In genomic region chr9:2209400-2209799, GRCh38 we compare ENCODE assay signal across 15 cellular contexts.
DNase-seq lines count a peak whose midpoint lies in the region; ATAC-seq and TF ChIP-seq lines count a peak whose summit lies in the region.
"Had no signal": no experiment of that assay in that cellular context is flagged by ENCODE, and none has a peak within 500 bp of the region (broad histone marks: within the 10 kb centered on the region; RNA-seq: fewer than 3 reads in every experiment).

No MANE protein-coding gene starts in this region.

- ATAC-seq in stimulated activated naive B cell treated with anti-CD40 and anti-IgM and Interleukin-4, amounts not matched to agents 10 μg/mL and 1 μg/mL and 100 μg/mL, for 72 hours (replicated peaks), result peak; percentile 84 to 86
- no peak for ATAC-seq in body of pancreas
- ATAC-seq: activated CD8-positive, alpha-beta T cell treated with anti-CD3 and anti-CD28 coated beads for 36 hours had no signal

- TF ChIP-seq POLR2A in body of pancreas (IDR thresholded peaks at IDR 0.05), result no peak

- 56 to 64% methylated on average over 2 of the region's 2 CpGs for WGBS in body of pancreas, 2 donors

- H3K27me3 ChIP-seq in body of pancreas, result no peaks in the 10 kb centered on the region
- H3K27me3 ChIP-seq: dorsolateral prefrontal cortex had no signal

- H3K9me3 Mint-ChIP-seq in stimulated activated naive B cell treated with anti-CD40 and anti-IgM and Interleukin-4, amounts not matched to agents 10 μg/mL and 1 μg/mL and 100 μg/mL, for 72 hours, result no peaks in the 10 kb centered on the region
- H3K9me3 Mint-ChIP-seq: activated CD8-positive, alpha-beta T cell treated with anti-CD3 and anti-CD28 coated beads for 36 hours; activated T-helper 2 cell treated with anti-CD3 and anti-CD28 coated beads, Interferon-gamma antibody, Interleukin-2, Interleukin-4, amounts not matched to agents 10 μg/mL and 5 μg/mL and 100 μg/mL, durations not matched to agents 14 hours and 24 hours and 36 hours had no signal

- H3K9me3 ChIP-seq in body of pancreas, result no peaks in the 10 kb centered on the region

- H3K4me3 ChIP-seq in body of pancreas, result no peak overlapping the region
- H3K4me3 ChIP-seq: dorsolateral prefrontal cortex, skin epidermis had no signal

- DNase-seq in SKM-1 treated with dmso at 0.1 percent for 144 hours (lab: John Stamatoyannopoulos, UW; ENCODE audit: unreplicated experiment), result peak; percentile 24
- DNase-seq in SKM-1 (lab: John Stamatoyannopoulos, UW; ENCODE audit: unreplicated experiment), result no peak
- peak; percentile 9 for DNase-seq in NAMALWA (ENCODE audit: low spot score)
- DNase-seq in dermis blood vessel endothelial cell, result peak; percentile 64
- DNase-seq in stimulated activated naive B cell treated with anti-CD40 and anti-IgM and Interleukin-4, amounts not matched to agents 10 μg/mL and 1 μg/mL and 100 μg/mL, for 72 hours, result no peak
- no peak for DNase-seq in NCI-H128 (lab: John Stamatoyannopoulos, UW; ENCODE audit: unreplicated experiment)
- DNase-seq in body of pancreas, result no peak
- no peak for DNase-seq in NCI-H1092 (lab: John Stamatoyannopoulos, UW)
- DNase-seq: activated CD8-positive, alpha-beta T cell treated with anti-CD3 and anti-CD28 coated beads for 36 hours; aorta; dorsolateral prefrontal cortex; GDM1; NCI-H1417 had no signal

- H3K36me3 ChIP-seq in body of pancreas (replicated peaks in 1 of 2; ENCODE audit: insufficient read depth in 1 of 2, low read depth in 2 of 2), result no peaks in the 10 kb centered on the region

- peaks cover 0 to 7% of the 10 kb centered on the region in 2 donors for H3K36me3 Mint-ChIP-seq in stimulated activated naive B cell treated with anti-CD40 and anti-IgM and Interleukin-4, amounts not matched to agents 10 μg/mL and 1 μg/mL and 100 μg/mL, for 72 hours

- H3K4me1 Mint-ChIP-seq in stimulated activated naive B cell treated with anti-CD40 and anti-IgM and Interleukin-4, amounts not matched to agents 10 μg/mL and 1 μg/mL and 100 μg/mL, for 72 hours, result peaks cover 10 to 13% of the 10 kb centered on the region in 2 donors

- no peak overlapping the region for H3K27ac ChIP-seq in body of pancreas
- H3K27ac ChIP-seq: dorsolateral prefrontal cortex, skin epidermis had no signal

- no peak overlapping the region for H3K27ac Mint-ChIP-seq in stimulated activated naive B cell treated with anti-CD40 and anti-IgM and Interleukin-4, amounts not matched to agents 10 μg/mL and 1 μg/mL and 100 μg/mL, for 72 hours
- H3K27ac Mint-ChIP-seq: activated CD8-positive, alpha-beta T cell treated with anti-CD3 and anti-CD28 coated beads for 36 hours; activated T-helper 2 cell treated with anti-CD3 and anti-CD28 coated beads, Interferon-gamma antibody, Interleukin-2, Interleukin-4, amounts not matched to agents 10 μg/mL and 5 μg/mL and 100 μg/mL, durations not matched to agents 14 hours and 24 hours and 36 hours had no signal

- intact Hi-C loops in body of pancreas (cut with DNase I), result no loop called here

- peaks cover 0 to 5% of the 10 kb centered on the region in 2 donors for H3K27me3 Mint-ChIP-seq in stimulated activated naive B cell treated with anti-CD40 and anti-IgM and Interleukin-4, amounts not matched to agents 10 μg/mL and 1 μg/mL and 100 μg/mL, for 72 hours
- H3K27me3 Mint-ChIP-seq: activated CD8-positive, alpha-beta T cell treated with anti-CD3 and anti-CD28 coated beads for 36 hours had no signal

- peak overlapping the region in 1 of 2 donors; percentile 15 for H3K4me3 Mint-ChIP-seq in stimulated activated naive B cell treated with anti-CD40 and anti-IgM and Interleukin-4, amounts not matched to agents 10 μg/mL and 1 μg/mL and 100 μg/mL, for 72 hours
- H3K4me3 Mint-ChIP-seq: activated CD8-positive, alpha-beta T cell treated with anti-CD3 and anti-CD28 coated beads for 36 hours had no signal

- H3K4me1 ChIP-seq in body of pancreas, result no peaks in the 10 kb centered on the region

- TF ChIP-seq CTCF in body of pancreas (IDR thresholded peaks at IDR 0.05), result no peak

Comparison
In these comparisons a context has a peak if more than half of its experiments do, and no peak if none do; other contexts are left out.
1. DNase-seq: peak in SKM-1 treated with dmso at 0.1 percent for 144 hours (single experiment), NAMALWA (single experiment) and dermis blood vessel endothelial cell (single experiment); none in SKM-1 (single experiment), stimulated activated naive B cell treated with anti-CD40 and anti-IgM and Interleukin-4, amounts not matched to agents 10 μg/mL and 1 μg/mL and 100 μg/mL, for 72 hours (single experiment), NCI-H128 (single experiment), body of pancreas (0 of 4) and NCI-H1092 (single experiment).